In the genomic region with DNA sequence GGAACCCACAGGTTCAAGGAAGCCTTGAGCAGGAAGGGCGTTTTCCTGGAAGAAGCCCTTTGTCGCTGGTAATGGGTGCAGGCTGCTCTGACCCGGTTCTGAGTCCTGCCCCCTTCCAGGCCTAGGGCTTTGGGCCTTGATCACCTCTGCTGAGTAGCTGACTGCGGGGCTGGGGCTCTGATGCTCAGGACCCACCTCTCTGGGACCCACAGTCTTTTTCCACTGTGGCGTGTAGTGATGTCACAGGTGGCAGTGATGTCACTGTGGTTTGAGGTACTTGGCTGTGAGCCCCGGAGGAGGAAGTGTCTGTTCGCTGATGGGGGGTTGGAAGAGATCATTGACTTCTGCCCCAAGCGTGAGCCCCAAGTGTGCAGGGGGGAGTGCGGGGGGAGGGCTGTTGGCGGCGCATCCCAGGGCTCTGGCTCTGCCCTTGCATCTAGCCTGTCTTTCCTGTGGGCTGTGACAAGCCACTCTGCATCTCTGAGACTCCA, we compare ENCODE assay signal across 8 cellular contexts.
DNase-seq lines count a peak whose midpoint lies in the region; ATAC-seq lines count a peak whose summit lies in the region.

No MANE protein-coding gene starts in this region.

- peaks cover 22 to 30% of the 10 kb centered on the region in 2 donors for H3K4me1 ChIP-seq in mucosa of rectum (ENCODE audit: control insufficient read depth in 2 of 2, insufficient read depth in 2 of 2, low read length in 2 of 2)

- peak overlapping the region in 1 of 2 donors; percentile 31 for H3K4me3 ChIP-seq in mucosa of rectum (ENCODE audit: low read length in 2 of 2)

- H3K27ac ChIP-seq in mucosa of rectum (ENCODE audit: low read depth in 2 of 2, low read length in 2 of 2): peak overlapping the region; percentile 58 to 77

- H3K27ac Mint-ChIP-seq in activated naive CD4-positive, alpha-beta T cell treated with anti-CD3 and anti-CD28 coated beads, Interleukin-2, amount 10 ng/mL, durations not matched to agents 7 days and 5 days: peak overlapping the region; percentile 99

- no peaks in the 10 kb centered on the region for H3K27me3 Mint-ChIP-seq in activated naive CD4-positive, alpha-beta T cell treated with anti-CD3 and anti-CD28 coated beads, Interleukin-2, amount 10 ng/mL, durations not matched to agents 7 days and 5 days

- H3K4me1 Mint-ChIP-seq in activated naive CD4-positive, alpha-beta T cell treated with anti-CD3 and anti-CD28 coated beads, Interleukin-2, amount 10 ng/mL, durations not matched to agents 7 days and 5 days: peaks cover 95% of the 10 kb centered on the region

- DNase-seq in T follicular helper cell (ENCODE audit: low read depth) (peak; percentile 96), NCI-H510A (lab: John Stamatoyannopoulos, UW) (no peak), NCI-H1105 (lab: John Stamatoyannopoulos, UW) (no peak), T1000 (lab: John Stamatoyannopoulos, UW) (no peak)
- DNase-seq in activated naive CD4-positive, alpha-beta T cell treated with anti-CD3 and anti-CD28 coated beads, Interleukin-2, amount 10 ng/mL, durations not matched to agents 7 days and 5 days: peak; percentile 94
- DNase-seq in stimulated activated naive CD4-positive, alpha-beta T cell treated with Interleukin-2 at 50 U/mL for 16 hours (lab: John Stamatoyannopoulos, UW): peak; percentile 77

- H3K9me3 ChIP-seq in mucosa of rectum (ENCODE audit: control insufficient read depth in 2 of 2, low read length in 2 of 2): no peaks in the 10 kb centered on the region

- H3K4me3 Mint-ChIP-seq in activated naive CD4-positive, alpha-beta T cell treated with anti-CD3 and anti-CD28 coated beads, Interleukin-2, amount 10 ng/mL, durations not matched to agents 7 days and 5 days: peak overlapping the region; percentile 68

- no peaks in the 10 kb centered on the region for H3K27me3 ChIP-seq in mucosa of rectum (ENCODE audit: control insufficient read depth in 2 of 2, insufficient read depth in 2 of 2, low read length in 2 of 2)

- H3K36me3 ChIP-seq in mucosa of rectum (ENCODE audit: control insufficient read depth in 2 of 2, insufficient read depth in 2 of 2, low read length in 2 of 2): no peaks in the 10 kb centered on the region

- peaks cover 66% of the 10 kb centered on the region for H3K36me3 Mint-ChIP-seq in activated naive CD4-positive, alpha-beta T cell treated with anti-CD3 and anti-CD28 coated beads, Interleukin-2, amount 10 ng/mL, durations not matched to agents 7 days and 5 days

- no peaks in the 10 kb centered on the region for H3K9me3 Mint-ChIP-seq in activated naive CD4-positive, alpha-beta T cell treated with anti-CD3 and anti-CD28 coated beads, Interleukin-2, amount 10 ng/mL, durations not matched to agents 7 days and 5 days

- CTCF ChIA-PET in activated naive CD4-positive, alpha-beta T cell treated with anti-CD3 and anti-CD28 coated beads, Interleukin-2, amount 10 ng/mL, durations not matched to agents 7 days and 5 days (lab: Charles Lee): interaction anchor here (1.0 to 13.6 kb wide), 4 partner anchors 9 to 50 kb away, joined by 4 to 116 read pairs (median 4); no protein-coding TSS in a partner anchor

- H3K9ac ChIP-seq in mucosa of rectum (ENCODE audit: low read depth in 1 of 2, low read length in 2 of 2): peak overlapping the region in 1 of 2 donors; percentile 41

- no peak for ATAC-seq in GM18519 (IDR thresholded peaks at IDR 0.05; ENCODE audit: low FRiP score, unreplicated experiment)

Comparison
In these comparisons a context has a peak if more than half of its experiments do, and no peak if none do; other contexts are left out.
1. DNase-seq: peak in T follicular helper cell (single experiment), activated naive CD4-positive, alpha-beta T cell treated with anti-CD3 and anti-CD28 coated beads, Interleukin-2, amount 10 ng/mL, durations not matched to agents 7 days and 5 days (single experiment) and stimulated activated naive CD4-positive, alpha-beta T cell treated with Interleukin-2 at 50 U/mL for 16 hours (single experiment); none in NCI-H510A (single experiment), NCI-H1105 (single experiment) and T1000 (single experiment).